In genomic region chr12:110253176-110253575, GRCh38 we compare ENCODE assay signal across 12 cellular contexts. TPM values are rescaled to one million over a fixed set of nuclear protein-coding genes. Genes with fewer than 3 reads are reported as not detected.
DNase-seq lines count a peak whose midpoint lies in the region; ATAC-seq, FAIRE-seq and TF ChIP-seq lines count a peak whose summit lies in the region.
"Had no signal": no experiment of that assay in that cellular context is flagged by ENCODE, and none has a peak within 500 bp of the region (broad histone marks: within the 10 kb centered on the region; RNA-seq: fewer than 3 reads in every experiment).

No MANE protein-coding gene starts in this region.

- H3K56ac ChIP-seq in IMR-90 (ENCODE audit: extremely low read depth, insufficient read depth, low read length), result no peak overlapping the region

- H3K4me3 ChIP-seq in IMR-90 (ENCODE audit: insufficient read depth, low read depth, low read length), result no peak overlapping the region
- H3K4me3 ChIP-seq in endodermal cell (ENCODE audit: low read length), result no peak overlapping the region
- H3K4me3 ChIP-seq in HepG2 (replicated peaks in 1 of 3; ENCODE audit: insufficient read depth in 1 of 3, low read depth in 2 of 3, low read length in 3 of 3), result peak overlapping the region; percentile 24 to 53 (median 32); a peak in 4 of 6 replicates
- peak overlapping the region in 1 of 3 donors; percentile 20 for H3K4me3 ChIP-seq in skeletal muscle tissue (ENCODE audit: low read length in 3 of 3)

- H3K9me3 Mint-ChIP-seq in endodermal cell, result peaks cover 2% of the 10 kb centered on the region
- H3K9me3 Mint-ChIP-seq: activated T-helper 2 cell treated with anti-CD3 and anti-CD28 coated beads, Interferon-gamma antibody, Interleukin-2, Interleukin-4, amounts not matched to agents 10 μg/mL and 5 μg/mL and 100 μg/mL, durations not matched to agents 14 hours and 24 hours and 36 hours; CD4-positive, alpha-beta memory T cell had no signal

- H4K8ac ChIP-seq in IMR-90 (ENCODE audit: low read depth in 2 of 2, low read length in 2 of 2), result peak overlapping the region; percentile 41 to 68; a peak in 1 of 4 replicates

- H3K27me3 ChIP-seq in IMR-90 (ENCODE audit: control insufficient read depth, insufficient read depth, low read length), result no peaks in the 10 kb centered on the region
- H3K27me3 ChIP-seq in endodermal cell (ENCODE audit: control insufficient read depth, insufficient read depth, low read length, poor library complexity, severe bottlenecking), result no peaks in the 10 kb centered on the region
- no peaks in the 10 kb centered on the region for H3K27me3 ChIP-seq in HepG2 (ENCODE audit: control insufficient read depth in 1 of 2, insufficient read depth in 2 of 2, low read length in 2 of 2)
- H3K27me3 ChIP-seq in skeletal muscle tissue (ENCODE audit: control insufficient read depth in 3 of 3, insufficient read depth in 3 of 3, low read length in 3 of 3), result no peaks in the 10 kb centered on the region

- peak overlapping the region; percentile 27; the same call in 1 of the 2 replicates for H3K14ac ChIP-seq in IMR-90 (replicated peaks; ENCODE audit: low read depth, low read length)

- no peak overlapping the region for H4K91ac ChIP-seq in IMR-90 (ENCODE audit: insufficient read depth, low read depth, low read length)

- peak; percentile 61 for DNase-seq in IMR-90
- DNase-seq in endodermal cell, result peak; percentile 65
- no peak for DNase-seq in HepG2 (ENCODE audit: low spot score)
- no peak for DNase-seq in NCI-H2196 (lab: John Stamatoyannopoulos, UW; ENCODE audit: unreplicated experiment)
- DNase-seq in SKM-1 treated with dmso at 0.1 percent for 144 hours (lab: John Stamatoyannopoulos, UW; ENCODE audit: unreplicated experiment), result no peak
- DNase-seq: CD4-positive, alpha-beta memory T cell; NCI-H1694 had no signal

- H4K20me1 ChIP-seq in IMR-90 (ENCODE audit: insufficient read depth, low read length) (no peaks in the 10 kb centered on the region), HepG2 (ENCODE audit: insufficient read depth, low read length) (no peaks in the 10 kb centered on the region)

- H3K4ac ChIP-seq in IMR-90 (ENCODE audit: low read depth, low read length), result 0 out of 2 replicates have a peak overlapping the region, but pooled peaks have one; percentile 41

- H3K9me1 ChIP-seq in IMR-90 (ENCODE audit: insufficient read depth, low read length), result peaks cover 16% of the 10 kb centered on the region

- H3K27me3 Mint-ChIP-seq in endodermal cell (ENCODE audit: insufficient read depth), result no peaks in the 10 kb centered on the region

- H2BK120ac ChIP-seq in IMR-90 (ENCODE audit: low read depth, low read length), result peak overlapping the region; percentile 50

- BruUV-seq in IMR-90 (replicated peaks; lab: Mats Ljungman, UMichigan) (no TSS peak), HepG2 (replicated peaks; lab: Mats Ljungman, UMichigan) (no TSS peak)

- TF ChIP-seq RAD21 in IMR-90 (IDR thresholded peaks at IDR 0.05; ENCODE audit: low read length) (no peak), HepG2 (CRISPR knock-in tag; IDR thresholded peaks at IDR 0.05) (no peak)

- TF ChIP-seq POLR2A in IMR-90 (IDR thresholded peaks at IDR 0.05; ENCODE audit: low read depth, low read length) (no peak), HepG2 (IDR thresholded peaks at IDR 0.05; ENCODE audit: insufficient read depth in 1 of 2, low read depth in 2 of 2, low read length in 2 of 2) (no peak)

- 13% methylated on average over 4 of the region's 9 CpGs; no CpG with 5 or more reads in 1 of the 2 experiments for WGBS in IMR-90 (ENCODE audit: extremely low coverage in 2 of 2, insufficient read length in 1 of 2), 2 experiments
- 77 to 90% methylated on average over 4 to 9 of the region's 9 CpGs for WGBS in endodermal cell (ENCODE audit: insufficient coverage in 1 of 2, insufficient read length in 1 of 2), 2 experiments
- WGBS in HepG2 (ENCODE audit: low lambda C conversion rate), result 4% methylated on average over 9 of the region's 9 CpGs

- peak overlapping the region; percentile 53 for H3K9ac ChIP-seq in IMR-90 (ENCODE audit: low read depth, low read length)
- H3K9ac ChIP-seq in endodermal cell (ENCODE audit: extremely low read depth, low read length, poor library complexity, severe bottlenecking), result no peak overlapping the region
- H3K9ac ChIP-seq in HepG2 (ENCODE audit: insufficient read depth, low read depth, low read length), result 0 out of 2 replicates have a peak overlapping the region, but pooled peaks have one; percentile 29
- H3K9ac ChIP-seq in skeletal muscle tissue (ENCODE audit: low read depth in 1 of 3, low read length in 3 of 3), result peak overlapping the region; percentile 8 to 62 (median 23)

- CTCF ChIA-PET in IMR-90 (lab: Yijun Ruan, JAX), result no interaction called here
- CTCF ChIA-PET in HepG2 (lab: Yijun Ruan, JAX; ENCODE audit: low intra/inter-chr PET ratio, low total read pairs), result no interaction called here

- H3K4me2 ChIP-seq in IMR-90 (ENCODE audit: low read depth, low read length) (peak overlapping the region; percentile 72), HepG2 (ENCODE audit: low read depth, low read length) (peak overlapping the region; percentile 75)

- H2AFZ ChIP-seq in IMR-90 (replicated peaks; ENCODE audit: low read length, poor library complexity) (peak overlapping the region; percentile 75), HepG2 (ENCODE audit: low read length) (peak overlapping the region; percentile 62)

- H2BK15ac ChIP-seq in IMR-90 (ENCODE audit: low read depth, low read length), result no peak overlapping the region

- FAIRE-seq in HepG2 (lab: Jason Lieb, UNC), result no peak

- 0 out of 4 replicates have a peak, but pooled peaks cover 0 to 4% of the 10 kb centered on the region in 2 experiments for H3K79me1 ChIP-seq in IMR-90 (ENCODE audit: low read depth in 1 of 2, low read length in 2 of 2)

- intact Hi-C loops in IMR-90 (cut with micrococcal nuclease) (no loop called here), HepG2 (cut with micrococcal nuclease; ENCODE audit: unreplicated experiment) (no loop called here)

- no peak overlapping the region for H2BK20ac ChIP-seq in IMR-90 (ENCODE audit: low read depth, low read length)

- TF ChIP-seq EP300 in HepG2 (IDR thresholded peaks at IDR 0.05; ENCODE audit: low read depth in 2 of 2, low read length in 2 of 2) (no peak), HepG2 (CRISPR knock-in tag; IDR thresholded peaks at IDR 0.05; ENCODE audit: borderline replicate concordance) (no peak)

- peak overlapping the region; percentile 42 for H4K5ac ChIP-seq in IMR-90 (ENCODE audit: low read depth, low read length)

- no peak overlapping the region for H3K23ac ChIP-seq in IMR-90 (ENCODE audit: low read depth, low read length)

- no peaks in the 10 kb centered on the region for H3K9me3 ChIP-seq in IMR-90 (ENCODE audit: control insufficient read depth, insufficient read depth, low read length)
- no peaks in the 10 kb centered on the region for H3K9me3 ChIP-seq in endodermal cell (ENCODE audit: control insufficient read depth, low read length)
- H3K9me3 ChIP-seq in HepG2 (ENCODE audit: low read length), result no peaks in the 10 kb centered on the region
- H3K9me3 ChIP-seq in skeletal muscle tissue (ENCODE audit: control insufficient read depth in 3 of 3, low read length in 3 of 3), result no peaks in the 10 kb centered on the region

- H3K36me3 ChIP-seq in IMR-90 (ENCODE audit: control insufficient read depth, insufficient read depth, low read length) (no peaks in the 10 kb centered on the region), endodermal cell (ENCODE audit: control insufficient read depth, insufficient read depth, low read length) (no peaks in the 10 kb centered on the region), HepG2 (replicated peaks in 1 of 2; ENCODE audit: control insufficient read depth in 1 of 2, insufficient read depth in 2 of 2, low read length in 2 of 2) (no peaks in the 10 kb centered on the region), skeletal muscle tissue (ENCODE audit: control insufficient read depth in 3 of 3, insufficient read depth in 3 of 3, low read length in 3 of 3) (no peaks in the 10 kb centered on the region)

- no peak overlapping the region for H2AK9ac ChIP-seq in IMR-90 (replicated peaks; ENCODE audit: low read depth, low read length, poor library complexity)

- peak overlapping the region; percentile 66 for H3K27ac Mint-ChIP-seq in endodermal cell
- H3K27ac Mint-ChIP-seq: activated T-helper 2 cell treated with anti-CD3 and anti-CD28 coated beads, Interferon-gamma antibody, Interleukin-2, Interleukin-4, amounts not matched to agents 10 μg/mL and 5 μg/mL and 100 μg/mL, durations not matched to agents 14 hours and 24 hours and 36 hours; CD4-positive, alpha-beta memory T cell had no signal

- no peak overlapping the region for H2AK5ac ChIP-seq in IMR-90 (ENCODE audit: low read depth, low read length)

- no peaks in the 10 kb centered on the region for H3K79me2 ChIP-seq in HepG2 (ENCODE audit: insufficient read depth, low read length)

- no peaks in the 10 kb centered on the region for H3K36me3 Mint-ChIP-seq in endodermal cell (ENCODE audit: low read depth)
- H3K36me3 Mint-ChIP-seq: CD4-positive, alpha-beta memory T cell had no signal

- ATAC-seq in IMR-90 (ENCODE audit: low read depth) (peak; percentile 44), HepG2 (no peak), HG02852 (IDR thresholded peaks at IDR 0.05; ENCODE audit: unreplicated experiment) (no peak), HG02642 (IDR thresholded peaks at IDR 0.05; ENCODE audit: poor library complexity, unreplicated experiment) (no peak)
- ATAC-seq: Panc1 had no signal

- TF ChIP-seq CTCF in IMR-90 (conservative IDR thresholded peaks at IDR 0.05; ENCODE audit: low read depth, low read length) (no peak), endodermal cell (conservative IDR thresholded peaks at IDR 0.05) (no peak), HepG2 (CRISPR knock-in tag; IDR thresholded peaks at IDR 0.05) (no peak)

- H2BK5ac ChIP-seq in IMR-90 (ENCODE audit: low read depth, low read length, poor library complexity, severe bottlenecking), result no peak overlapping the region

- H3K27ac ChIP-seq in IMR-90 (ENCODE audit: insufficient read depth, low read length), result no peak overlapping the region
- H3K27ac ChIP-seq in endodermal cell (ENCODE audit: low read depth, low read length), result no peak overlapping the region
- H3K27ac ChIP-seq in HepG2 (ENCODE audit: extremely low read length, insufficient read depth, low read length), result no peak overlapping the region
- H3K27ac ChIP-seq in skeletal muscle tissue (ENCODE audit: low read depth, low read length), result peak overlapping the region; percentile 83

- no peak overlapping the region for H3K4me3 Mint-ChIP-seq in endodermal cell
- H3K4me3 Mint-ChIP-seq: CD4-positive, alpha-beta memory T cell had no signal

- dilution Hi-C loops in IMR-90 (cut with HindIII; ENCODE audit: low sequenced_read_pairs, unreplicated experiment), result no loop called here

- POLR2A ChIA-PET in IMR-90 (lab: Charles Lee; ENCODE audit: unreplicated experiment) (no interaction called here), HepG2 (lab: Yijun Ruan, JAX) (interaction anchor here (1.2 to 1.8 kb wide), 3 partner anchors 17 to 142 kb away, joined by 4 to 7 read pairs (median 5); no protein-coding TSS in a partner anchor)

- in situ Hi-C loops in IMR-90 (cut with MboI; ENCODE audit: low sequenced_read_pairs), result no loop called here
- in situ Hi-C loops in HepG2 (cut with HindIII; ENCODE audit: extremely low pct_ligation_motif_present, low pct_unique_long_range_greater_than_20kb), result no loop called here

- peaks cover 18% of the 10 kb centered on the region; the same call in 1 of the 2 replicates for H3K4me1 ChIP-seq in IMR-90 (ENCODE audit: control insufficient read depth, insufficient read depth, low read length)
- peaks cover 19% of the 10 kb centered on the region for H3K4me1 ChIP-seq in endodermal cell (ENCODE audit: control insufficient read depth, insufficient read depth, low read length)
- peaks cover 75% of the 10 kb centered on the region for H3K4me1 ChIP-seq in HepG2 (ENCODE audit: insufficient read depth, low read length)
- peaks cover 37 to 49% (median 40%) of the 10 kb centered on the region in 3 donors for H3K4me1 ChIP-seq in skeletal muscle tissue (ENCODE audit: control insufficient read depth in 3 of 3, insufficient read depth in 3 of 3, low read length in 3 of 3)

- peak overlapping the region; percentile 31 for H3K18ac ChIP-seq in IMR-90 (ENCODE audit: low read depth, low read length)

- peaks cover 35% of the 10 kb centered on the region for H3K4me1 Mint-ChIP-seq in endodermal cell
- H3K4me1 Mint-ChIP-seq: CD4-positive, alpha-beta memory T cell had no signal

RNA-seq across cellular contexts. Expression of gene ATP2A2, which starts 27.9 kb away (rescaled TPM):
- total RNA-seq in IMR-90 (2012; rRNA removed) (225 and 230 TPM in 2 replicates), endodermal cell (100 to 1,000 TPM; 151 to 235 TPM), HepG2 (2016; rRNA removed; fragmentation: Illumina TruSeq; extraction: Trizol) (79.2 and 85.5 TPM in 2 replicates), skeletal muscle tissue (515 TPM)
- polyA plus RNA-seq in IMR-90 (2012; rRNA removed) (148 and 166 TPM in 2 replicates), HepG2 (2011; rRNA removed) (35.4 and 40.8 TPM in 2 replicates)
- 96.0 and 107 TPM in 2 replicates for polyA plus RNA-seq in IMR-90 (2012; cell fraction: cytosol; rRNA removed)
- polyA plus RNA-seq in IMR-90 (2012; cell fraction: nucleus; rRNA removed; ENCODE audit: low replicate concordance), result 278 and 358 TPM in 2 replicates
- polyA plus RNA-seq in endodermal cell (2013, experiment 1 of 2), result 164 TPM
- 164 TPM for polyA plus RNA-seq in endodermal cell (2013, experiment 2 of 2)
- 16.6 and 18.3 TPM in 2 replicates for total RNA-seq in HepG2 (2016; cell fraction: cytosol; rRNA removed; fragmentation: Illumina TruSeq; extraction: Trizol; ENCODE audit: low read depth)
- 64.3 and 88.8 TPM in 2 replicates for total RNA-seq in HepG2 (2016; cell fraction: insoluble cytoplasmic fraction; rRNA removed; fragmentation: Illumina TruSeq; extraction: Trizol)
- total RNA-seq in HepG2 (2016; cell fraction: membrane; rRNA removed; fragmentation: Illumina TruSeq; extraction: Trizol), result 50.1 and 58.3 TPM in 2 replicates
- total RNA-seq in HepG2 (2016; cell fraction: nucleus; rRNA removed; fragmentation: Illumina TruSeq; extraction: Trizol), result 162 and 186 TPM in 2 replicates
- 19.8 and 24.8 TPM in 2 replicates for polyA plus RNA-seq in HepG2 (2011; cell fraction: cytosol; rRNA removed)
- 106 and 112 TPM in 2 replicates for polyA plus RNA-seq in HepG2 (2011; cell fraction: nucleus; rRNA removed)
- polyA plus RNA-seq in HepG2 (2012), result 95.4 and 109 TPM in 2 replicates
- polyA plus RNA-seq in HepG2 (2016; cell fraction: cytosol; fragmentation: Illumina TruSeq; extraction: Trizol; ENCODE audit: low read depth), result 7.7 and 8.0 TPM in 2 replicates
- 52.2 and 68.9 TPM in 2 replicates for polyA plus RNA-seq in HepG2 (2016; cell fraction: insoluble cytoplasmic fraction; fragmentation: Illumina TruSeq; extraction: Trizol; ENCODE audit: low read depth)
- polyA plus RNA-seq in HepG2 (2016; cell fraction: membrane; fragmentation: Illumina TruSeq; extraction: Trizol; ENCODE audit: low read depth), result 23.7 and 31.5 TPM in 2 replicates
- 193 and 199 TPM in 2 replicates for polyA plus RNA-seq in HepG2 (2016; cell fraction: nucleus; fragmentation: Illumina TruSeq; extraction: Trizol; ENCODE audit: insufficient read depth, low read depth)
- polyA minus RNA-seq in HepG2 (2011; rRNA and poly(A)+ RNA removed; ENCODE audit: low replicate concordance), result 88.2 and 101 TPM in 2 replicates
- 63.9 and 75.1 TPM in 2 replicates for polyA minus RNA-seq in HepG2 (2011; cell fraction: cytosol; rRNA and poly(A)+ RNA removed)
- polyA minus RNA-seq in HepG2 (2011; cell fraction: nucleus; rRNA and poly(A)+ RNA removed), result 126 and 131 TPM in 2 replicates

Comparison
In these comparisons a context has a peak if more than half of its experiments do, and no peak if none do; other contexts are left out.
1. DNase-seq: peak in IMR-90 (single experiment) and endodermal cell (single experiment); none in HepG2 (single experiment), NCI-H2196 (single experiment) and SKM-1 treated with dmso at 0.1 percent for 144 hours (single experiment).
2. H3K4me3 ChIP-seq: peak in HepG2 (3 of 3); none in IMR-90 (single experiment) and endodermal cell (single experiment).